Comparison of ENCODE assay signal across 9 cellular contexts in genomic region chr17:67441052-67441738, GRCh38.
DNase-seq lines count a peak whose midpoint lies in the region; ATAC-seq, FAIRE-seq and TF ChIP-seq lines count a peak whose summit lies in the region.
"Had no signal": no experiment of that assay in that cellular context is flagged by ENCODE, and none has a peak within 500 bp of the region (broad histone marks: within the 10 kb centered on the region; RNA-seq: fewer than 3 reads in every experiment).

No MANE protein-coding gene starts in this region.

- peak overlapping the region; percentile 61 for H3K27ac ChIP-seq in hepatocyte
- H3K27ac ChIP-seq: PC-9 had no signal

- no peaks in the 10 kb centered on the region for H3K9me3 ChIP-seq in hepatocyte (ENCODE audit: low read depth)

- TF ChIP-seq CTCF in GM12865 (IDR thresholded peaks at IDR 0.05; ENCODE audit: insufficient read depth, low read depth, low read length, missing control alignments) (no peak), hepatocyte (IDR thresholded peaks at IDR 0.05; ENCODE audit: poor library complexity) (no peak)

- no peaks in the 10 kb centered on the region for H4K20me1 ChIP-seq in hepatocyte (ENCODE audit: insufficient read depth, poor library complexity, severe bottlenecking)

- no peaks in the 10 kb centered on the region for H3K79me2 ChIP-seq in hepatocyte

- FAIRE-seq in RCC 7860 (lab: Jason Lieb, UNC) = peak; percentile 75

- H3K4me2 ChIP-seq in hepatocyte = peak overlapping the region; percentile 59
- H3K4me2 ChIP-seq: PC-9 had no signal

- 55% methylated on average over 15 of the region's 15 CpGs for WGBS in hepatocyte (ENCODE audit: low lambda C conversion rate, missing lambda C conversion rate)

- H3K4me3 ChIP-seq in GM12865 (ENCODE audit: low read depth, low read length) (peak overlapping the region; percentile 7; the same call in 1 of the 2 replicates), hepatocyte (no peak overlapping the region)
- H3K4me3 ChIP-seq: PC-9 had no signal

- no peak for ATAC-seq in GM19023 (IDR thresholded peaks at IDR 0.05; ENCODE audit: unreplicated experiment)
- ATAC-seq in HG02571 (IDR thresholded peaks at IDR 0.05; ENCODE audit: unreplicated experiment) = no peak

- peaks cover 4% of the 10 kb centered on the region for H3K4me1 ChIP-seq in hepatocyte (ENCODE audit: insufficient read depth)

- no peak overlapping the region for H2AFZ ChIP-seq in hepatocyte
- H2AFZ ChIP-seq: PC-9 had no signal

- H3K27me3 ChIP-seq in hepatocyte = no peaks in the 10 kb centered on the region

- H3K36me3 ChIP-seq in hepatocyte (replicated peaks; ENCODE audit: insufficient read depth, low read depth) = no peaks in the 10 kb centered on the region

- H3K9me2 ChIP-seq in hepatocyte (replicated peaks; ENCODE audit: insufficient read depth) = no peaks in the 10 kb centered on the region

- DNase-seq in GM12865 (ENCODE audit: low read depth) (peak; percentile 82), RCC 7860 (ENCODE audit: low spot score) (peak; percentile 77), hepatocyte (ENCODE audit: low spot score) (peak; percentile 48), 8988T (no peak)
- DNase-seq in activated T-helper 9 cell treated with anti-CD3 and anti-CD28 coated beads, Interleukin-2, amount 50 U/mL, for 16 hours (ENCODE audit: low read depth) = peak; percentile 61
- peak; percentile 33 to 57 (median 50) for DNase-seq in stimulated activated CD4-positive, alpha-beta T cell treated with anti-CD3 and anti-CD28 coated beads, Interleukin-1b, Interleukin-23, amount 100 ng/mL, for 24 hours (ENCODE audit: low read depth in 4 of 4, low spot score in 1 of 4)
